In the genomic region with DNA sequence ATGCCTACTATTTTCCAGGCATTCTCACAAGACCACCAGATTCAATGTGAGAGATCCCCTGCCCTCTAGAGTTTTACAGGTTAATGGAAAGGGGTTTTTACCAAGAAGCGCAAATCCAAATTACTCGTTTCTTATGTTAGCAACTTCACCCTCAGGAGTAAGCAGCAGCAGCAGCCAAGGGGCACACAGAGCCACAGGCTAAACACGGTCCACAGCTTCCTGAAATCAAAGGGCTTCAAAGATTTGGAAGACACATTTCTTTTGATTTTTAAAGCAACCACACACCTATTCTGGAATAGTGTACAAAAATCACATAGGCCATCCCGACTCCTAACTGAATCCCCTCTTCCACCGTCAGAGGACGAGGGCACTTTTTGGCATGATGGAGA, we compare ENCODE assay signal across 8 cellular contexts.
DNase-seq lines count a peak whose midpoint lies in the region; ATAC-seq, FAIRE-seq and TF ChIP-seq lines count a peak whose summit lies in the region.

No MANE protein-coding gene starts in this region.

- peak overlapping the region; percentile 17 to 67 for H3K4me3 ChIP-seq in CD4-positive, alpha-beta memory T cell (ENCODE audit: low read length in 2 of 2)
- H3K4me3 ChIP-seq in PC-3 (ENCODE audit: low read length) (peak overlapping the region; percentile 37; the same call in 1 of the 2 replicates), H1 (ENCODE audit: extremely low read depth in 1 of 4, insufficient read depth in 2 of 4, low read depth in 3 of 4, low read length in 4 of 4) (no peak overlapping the region), psoas muscle (peak overlapping the region; percentile 51)

- H3K79me1 ChIP-seq in H1 (ENCODE audit: low read depth, low read length) = no peaks in the 10 kb centered on the region

- H3K9me3 ChIP-seq in CD4-positive, alpha-beta memory T cell (ENCODE audit: control insufficient read depth in 1 of 2, low read length in 2 of 2) = no peaks in the 10 kb centered on the region
- H3K9me3 ChIP-seq in PC-3 (ENCODE audit: low read length) (no peaks in the 10 kb centered on the region), H1 (ENCODE audit: insufficient read depth in 2 of 2, low read depth in 1 of 2, low read length in 1 of 2) (no peaks in the 10 kb centered on the region), psoas muscle (no peaks in the 10 kb centered on the region)

- no peaks in the 10 kb centered on the region for H3K27me3 Mint-ChIP-seq in CD4-positive, alpha-beta memory T cell

- H4K8ac ChIP-seq in H1 (ENCODE audit: extremely low read depth, insufficient read depth, low read length) = no peak overlapping the region

- no peak for TF ChIP-seq EP300 in H1 (IDR thresholded peaks at IDR 0.05; ENCODE audit: borderline replicate concordance in 1 of 2, low read depth in 2 of 2, low read length in 2 of 2)

- peak overlapping the region; percentile 96 to 99 (median 98) for H3K27ac Mint-ChIP-seq in CD4-positive, alpha-beta memory T cell

- H3K4ac ChIP-seq in H1 (replicated peaks; ENCODE audit: insufficient read length, low read depth, low read length) = no peak overlapping the region

- TF ChIP-seq CTCF in PC-3 (conservative IDR thresholded peaks at IDR 0.05; ENCODE audit: low read depth, low read length) = no peak
- no peak for TF ChIP-seq CTCF in H1 (IDR thresholded peaks at IDR 0.05; ENCODE audit: control extremely low read depth in 1 of 3, insufficient read depth in 1 of 3, low read depth in 1 of 3, low read length in 3 of 3)
- no peak for TF ChIP-seq CTCF in psoas muscle (IDR thresholded peaks at IDR 0.05)

- BruUV-seq in PC-3 (replicated peaks; lab: Mats Ljungman, UMichigan) = no TSS peak

- no peak overlapping the region for H2AFZ ChIP-seq in PC-3 (ENCODE audit: low read length)
- H2AFZ ChIP-seq in H1 (ENCODE audit: low read length) = no peak overlapping the region

- H3K14ac ChIP-seq in H1 (ENCODE audit: insufficient read length) = no peak overlapping the region

- H3K36me3 Mint-ChIP-seq in CD4-positive, alpha-beta memory T cell = peaks cover 0 to 2% of the 10 kb centered on the region in 2 donors

- H4K20me1 ChIP-seq in PC-3 (ENCODE audit: low read length) = no peaks in the 10 kb centered on the region
- H4K20me1 ChIP-seq in H1 (replicated peaks in 1 of 2; ENCODE audit: control insufficient read depth in 1 of 2, insufficient read depth in 2 of 2, low read length in 2 of 2) = no peaks in the 10 kb centered on the region

- H3K27ac ChIP-seq in CD4-positive, alpha-beta memory T cell (ENCODE audit: low read depth, low read length) = peak overlapping the region; percentile 94
- peak overlapping the region; percentile 97 for H3K27ac ChIP-seq in PC-3 (ENCODE audit: low read length)
- no peak overlapping the region for H3K27ac ChIP-seq in H1 (ENCODE audit: low read depth, low read length)
- peak overlapping the region; percentile 94 for H3K27ac ChIP-seq in psoas muscle

- peaks cover 71% of the 10 kb centered on the region for H3K4me1 ChIP-seq in CD4-positive, alpha-beta memory T cell (ENCODE audit: insufficient read depth, low read length)
- H3K4me1 ChIP-seq in PC-3 (ENCODE audit: insufficient read depth, low read length) = peaks cover 56% of the 10 kb centered on the region
- H3K4me1 ChIP-seq in H1 (replicated peaks in 1 of 4; ENCODE audit: control insufficient read depth in 3 of 4, insufficient read depth in 4 of 4, low read length in 3 of 4) = peaks cover 12 to 26% (median 16%) of the 10 kb centered on the region in 4 experiments; a peak in 5 of 7 replicates
- peaks cover 55% of the 10 kb centered on the region for H3K4me1 ChIP-seq in psoas muscle

- no peak overlapping the region for H2BK120ac ChIP-seq in H1 (replicated peaks; ENCODE audit: low read depth, low read length)

- intact Hi-C loops in CD4-positive, alpha-beta memory T cell (cut with micrococcal nuclease) = loop anchor here (1.0 kb wide), 1 partner anchor 23 kb away; no protein-coding TSS in a partner anchor
- intact Hi-C loops in PC-3 (cut with micrococcal nuclease) = loop anchor here (1.0 to 2.0 kb wide), 3 partner anchors 25 to 54 kb away; no protein-coding TSS in a partner anchor
- intact Hi-C loops in psoas muscle (cut with DNase I) = loop anchor here (2.0 to 10.0 kb wide), 4 partner anchors 107 to 135 kb away; partner anchors contain the start of gene ARF6 (in 1 of the 2)

- TF ChIP-seq POLR2A in H1 (IDR thresholded peaks at IDR 0.05; ENCODE audit: control extremely low read depth in 1 of 2, low read depth in 2 of 2, low read length in 2 of 2) = no peak

- WGBS in H1 (ENCODE audit: extremely low coverage in 1 of 2, insufficient coverage in 1 of 2, insufficient read length in 1 of 2, insufficient replicate concordance in 2 of 2, low coverage in 1 of 2, low lambda C conversion rate in 2 of 2, missing lambda C conversion rate in 1 of 2), 2 experiments = 83% methylated on average over 6 of the region's 6 CpGs; no CpG with 5 or more reads in 1 of the 2 experiments
- 59 to 78% (median 60%) methylated on average over 6 of the region's 6 CpGs for WGBS in psoas muscle, 3 donors

- H2BK12ac ChIP-seq in H1 (ENCODE audit: low read depth, low read length) = no peak overlapping the region

- H2BK20ac ChIP-seq in H1 (ENCODE audit: low read length) = no peak overlapping the region; the same call in 1 of the 2 replicates

- no peak for TF ChIP-seq RAD21 in H1 (IDR thresholded peaks at IDR 0.05 in 1 of 2, conservative IDR thresholded peaks at IDR 0.05 in 1 of 2; ENCODE audit: low read depth in 2 of 2, low read length in 2 of 2)

- H3F3A ChIP-seq in PC-3 (ENCODE audit: low read length, unreplicated experiment) = peaks cover 23% of the 10 kb centered on the region

- H3K9ac ChIP-seq in PC-3 (ENCODE audit: low read length) (peak overlapping the region; percentile 87), H1 (replicated peaks in 1 of 4; ENCODE audit: extremely low read depth in 1 of 4, low read depth in 3 of 4, low read length in 3 of 4) (no peak overlapping the region)

- no peaks in the 10 kb centered on the region for H3K9me2 ChIP-seq in PC-3 (replicated peaks; ENCODE audit: low read length)

- H3K4me3 Mint-ChIP-seq in CD4-positive, alpha-beta memory T cell = peak overlapping the region; percentile 77 to 92 (median 83)

- H3K4me1 Mint-ChIP-seq in CD4-positive, alpha-beta memory T cell = peaks cover 45 to 77% (median 61%) of the 10 kb centered on the region in 4 donors

- H4K5ac ChIP-seq in H1 (ENCODE audit: insufficient read length, low read depth, low read length) = no peak overlapping the region

- ATAC-seq in PC-3 (no peak), psoas muscle (no peak), HG03280 (IDR thresholded peaks at IDR 0.05; ENCODE audit: unreplicated experiment) (no peak)

- H3K4me2 ChIP-seq in PC-3 (ENCODE audit: low read length) (peak overlapping the region; percentile 76), H1 (ENCODE audit: insufficient read depth in 1 of 2, low read depth in 2 of 2, low read length in 2 of 2) (peak overlapping the region in 1 of 2 experiments; percentile 12; a peak in 1 of 4 replicates)

- POLR2A ChIA-PET in CD4-positive, alpha-beta memory T cell (lab: Charles Lee; ENCODE audit: partially characterized antibody) = interaction anchor here (0.6 to 10.5 kb wide), 28 partner anchors 9 to 227 kb away, joined by 3 to 486 read pairs (median 13); partner anchors contain the start of genes ARF6 and NEMF
- POLR2A ChIA-PET in PC-3 (lab: Charles Lee; ENCODE audit: unreplicated experiment) (interaction anchor here (0.5 to 2.7 kb wide), 8 partner anchors 8 to 137 kb away, joined by 3 to 17 read pairs (median 6); no protein-coding TSS in a partner anchor), H1 (lab: Charles Lee; ENCODE audit: partially characterized antibody) (interaction anchor here (0.6 to 1.2 kb wide), 3 partner anchors 9 to 413 kb away, joined by 3 read pairs; partner anchors contain the start of genes RPS29 and SOS2)

- peaks cover 4% of the 10 kb centered on the region; the same call in 1 of the 2 replicates for H3K23me2 ChIP-seq in H1 (ENCODE audit: low read depth, low read length)

- peak in 1 of 5 donors; percentile 34 for DNase-seq in CD4-positive, alpha-beta memory T cell
- DNase-seq in PC-3 (no peak), H1 (ENCODE audit: low read depth in 1 of 2, low spot score in 2 of 2) (no peak), psoas muscle (no peak), NAMALWA (ENCODE audit: low spot score) (no peak), SKM-1 (lab: John Stamatoyannopoulos, UW; ENCODE audit: unreplicated experiment) (no peak)
- no peak for DNase-seq in stimulated activated CD4-positive, alpha-beta T cell treated with anti-CD3 and anti-CD28 coated beads, Interleukin-4, amount 100 ng/mL, for 4 hours

- no peak overlapping the region for H4K91ac ChIP-seq in H1 (replicated peaks; ENCODE audit: insufficient read length, low read length)

- CTCF ChIA-PET in CD4-positive, alpha-beta memory T cell (lab: Charles Lee; ENCODE audit: partially characterized antibody) = interaction anchor here (1.0 to 7.0 kb wide), 20 partner anchors 8 to 148 kb away, joined by 3 to 182 read pairs (median 10); partner anchors contain the start of genes ARF6 and NEMF
- CTCF ChIA-PET in PC-3 (lab: Charles Lee) (interaction anchor here (0.6 to 1.9 kb wide), 4 partner anchors 27 to 137 kb away, joined by 3 to 18 read pairs (median 4); partner anchors contain the start of gene ARF6), H1 (lab: Charles Lee; ENCODE audit: partially characterized antibody) (interaction anchor here (1.3 to 2.3 kb wide), 6 partner anchors 10 to 56 kb away, joined by 3 to 9 read pairs (median 4); no protein-coding TSS in a partner anchor)

- H3K79me2 ChIP-seq in PC-3 (ENCODE audit: low read length) (peaks cover 16% of the 10 kb centered on the region; the same call in 1 of the 2 replicates), H1 (ENCODE audit: control insufficient read depth in 1 of 2, insufficient read depth in 2 of 2, low read length in 2 of 2) (no peaks in the 10 kb centered on the region)

- 0 out of 2 replicates have a peak overlapping the region, but pooled peaks have one; percentile 13 for H2BK15ac ChIP-seq in H1 (ENCODE audit: low read length)

- no peaks in the 10 kb centered on the region for H3K27me3 ChIP-seq in CD4-positive, alpha-beta memory T cell (ENCODE audit: insufficient read depth, low read length)
- H3K27me3 ChIP-seq in PC-3 (ENCODE audit: low read length) (no peaks in the 10 kb centered on the region), H1 (replicated peaks in 1 of 4; ENCODE audit: control insufficient read depth in 3 of 4, extremely low read depth in 1 of 4, insufficient read depth in 3 of 4, low read length in 3 of 4) (peaks cover 0 to 25% (median 17%) of the 10 kb centered on the region in 4 experiments; a peak in 6 of 7 replicates), psoas muscle (ENCODE audit: insufficient read depth in 3 of 3, low read length in 2 of 3) (no peaks in the 10 kb centered on the region)

- no peak overlapping the region for H3K56ac ChIP-seq in H1 (replicated peaks; ENCODE audit: insufficient read length, low read depth, low read length)

- no peak overlapping the region for H2AK5ac ChIP-seq in H1 (ENCODE audit: low read depth, low read length)

- H2BK5ac ChIP-seq in H1 (ENCODE audit: low read depth, low read length) = 0 out of 2 replicates have a peak overlapping the region, but pooled peaks have one; percentile 16

- H3K36me3 ChIP-seq in CD4-positive, alpha-beta memory T cell (ENCODE audit: insufficient read depth, low read length) = no peaks in the 10 kb centered on the region
- H3K36me3 ChIP-seq in PC-3 (ENCODE audit: low read depth, low read length) (no peaks in the 10 kb centered on the region), H1 (ENCODE audit: control insufficient read depth in 2 of 4, insufficient read depth in 4 of 4, low read length in 3 of 4) (no peaks in the 10 kb centered on the region), psoas muscle (ENCODE audit: insufficient read depth in 1 of 2, low read depth in 1 of 2) (no peaks in the 10 kb centered on the region)

- peak overlapping the region; percentile 4; the same call in 1 of the 2 replicates for H3K18ac ChIP-seq in H1 (ENCODE audit: extremely low read depth, low read length)

- no peak overlapping the region for H3K23ac ChIP-seq in H1 (ENCODE audit: insufficient read length)

- FAIRE-seq in H1 (lab: Jason Lieb, UNC) = no peak

- H3K9me3 Mint-ChIP-seq in CD4-positive, alpha-beta memory T cell = peaks cover 0 to 4% (median 0%) of the 10 kb centered on the region in 8 donors

Comparison
In these comparisons a context has a peak if more than half of its experiments do, and no peak if none do; other contexts are left out.
1. H3K4me3 ChIP-seq: peak in CD4-positive, alpha-beta memory T cell (2 of 2), PC-3 (single experiment) and psoas muscle (single experiment); none in H1 (0 of 4).